ENCODE assay signal across 8 cellular contexts in genomic region chr11:56841210-56841810, GRCh38.
DNase-seq lines count a peak whose midpoint lies in the region; ATAC-seq, FAIRE-seq and TF ChIP-seq lines count a peak whose summit lies in the region.

No MANE protein-coding gene starts in this region.

- peak; percentile 96 for TF ChIP-seq RAD21 in SK-N-SH (IDR thresholded peaks at IDR 0.05; ENCODE audit: low read length)

- H3F3A ChIP-seq in SK-N-SH (replicated peaks; ENCODE audit: insufficient read depth), result no peaks in the 10 kb centered on the region

- no peaks in the 10 kb centered on the region for H3K9me3 ChIP-seq in SK-N-SH
- no peaks in the 10 kb centered on the region for H3K9me3 ChIP-seq in endothelial cell of umbilical vein (replicated peaks; ENCODE audit: control insufficient read depth, insufficient read depth, low read length)

- peak; percentile 83 for ATAC-seq in GM19035 (IDR thresholded peaks at IDR 0.05; ENCODE audit: unreplicated experiment)
- ATAC-seq in GM19463 (IDR thresholded peaks at IDR 0.05; ENCODE audit: unreplicated experiment), result no peak

- H3K4me3 ChIP-seq in SK-N-SH (ENCODE audit: low read depth in 2 of 2, low read length in 1 of 2) (no peak overlapping the region; a peak in 1 of 4 replicates), endothelial cell of umbilical vein (replicated peaks in 1 of 3; ENCODE audit: insufficient read depth in 1 of 3, low read depth in 1 of 3, low read length in 3 of 3) (no peak overlapping the region)

- no peaks in the 10 kb centered on the region for H3K36me3 Mint-ChIP-seq in mesothelial cell of epicardium

- no peak overlapping the region for H3K4me2 ChIP-seq in SK-N-SH
- no peak overlapping the region for H3K4me2 ChIP-seq in endothelial cell of umbilical vein (ENCODE audit: insufficient read depth, low read length)

- H3K79me2 ChIP-seq in SK-N-SH (ENCODE audit: insufficient read depth), result no peaks in the 10 kb centered on the region
- H3K79me2 ChIP-seq in endothelial cell of umbilical vein (ENCODE audit: control insufficient read depth, insufficient read depth, low read length), result no peaks in the 10 kb centered on the region

- H3K27me3 Mint-ChIP-seq in mesothelial cell of epicardium (ENCODE audit: low read depth), result peaks cover 18% of the 10 kb centered on the region

- no peaks in the 10 kb centered on the region for H3K4me1 Mint-ChIP-seq in mesothelial cell of epicardium

- intact Hi-C loops in endothelial cell of umbilical vein (cut with micrococcal nuclease), result loop anchor here (1.0 to 10.0 kb wide), 6 partner anchors 163 to 499 kb away; no protein-coding TSS in a partner anchor

- no peaks in the 10 kb centered on the region for H3K9me1 ChIP-seq in endothelial cell of umbilical vein (replicated peaks; ENCODE audit: control insufficient read depth, extremely low read depth, insufficient read depth, low read length)

- dilution Hi-C loops in endothelial cell of umbilical vein (cut with MboI; ENCODE audit: extremely low pct_ligation_motif_present, low sequenced_read_pairs), result no loop called here

- peaks cover 0 to 4% of the 10 kb centered on the region in 2 experiments; a peak in 2 of 4 replicates for H3K4me1 ChIP-seq in SK-N-SH (ENCODE audit: control insufficient read depth in 1 of 2, insufficient read depth in 2 of 2, low read depth in 1 of 2, low read length in 1 of 2)
- no peaks in the 10 kb centered on the region for H3K4me1 ChIP-seq in endothelial cell of umbilical vein (ENCODE audit: control insufficient read depth, extremely low read depth, insufficient read depth, low read length)

- WGBS in SK-N-SH (ENCODE audit: low lambda C conversion rate), result 11% methylated on average over 8 of the region's 8 CpGs

- TF ChIP-seq EP300 in SK-N-SH (IDR thresholded peaks at IDR 0.05; ENCODE audit: borderline replicate concordance in 1 of 2, low read depth in 1 of 2, low read length in 1 of 2), result no peak

- DNase-seq in D721Med (ENCODE audit: insufficient read length, low spot score), result no peak
- peak; percentile 63 for DNase-seq in LoVo (ENCODE audit: low spot score)
- DNase-seq in SK-N-SH, result peak; percentile 60
- DNase-seq in endothelial cell of umbilical vein (ENCODE audit: low read depth, low spot score), result peak; percentile 64
- peak in 1 of 2 experiments; percentile 64 for DNase-seq in mesothelial cell of epicardium (ENCODE audit: low spot score in 2 of 2, unreplicated experiment in 2 of 2)
- DNase-seq in cerebellar nuclear complex (lab: John Stamatoyannopoulos, UW), result no peak

- H3K36me3 ChIP-seq in SK-N-SH (replicated peaks in 1 of 2; ENCODE audit: control insufficient read depth in 1 of 2, insufficient read depth in 2 of 2, low read length in 1 of 2), result no peaks in the 10 kb centered on the region
- H3K36me3 ChIP-seq in endothelial cell of umbilical vein (ENCODE audit: control insufficient read depth in 2 of 2, extremely low read depth in 1 of 2, insufficient read depth in 2 of 2, low read length in 2 of 2), result no peaks in the 10 kb centered on the region

- H3K27ac Mint-ChIP-seq in mesothelial cell of epicardium, result no peak overlapping the region

- POLR2A ChIA-PET in SK-N-SH (lab: Yijun Ruan, JAX), result interaction anchor here (0.6 to 0.9 kb wide), 2 partner anchors 408 to 411 kb away, joined by 3 read pairs; no protein-coding TSS in a partner anchor
- POLR2A ChIA-PET in endothelial cell of umbilical vein (lab: Charles Lee), result no interaction called here

- H2AFZ ChIP-seq in SK-N-SH (ENCODE audit: low read depth) (0 out of 2 replicates have a peak overlapping the region, but pooled peaks have one; percentile 11), endothelial cell of umbilical vein (ENCODE audit: low read depth, low read length) (no peak overlapping the region)

- H4K20me1 ChIP-seq in SK-N-SH (ENCODE audit: insufficient read depth) (no peaks in the 10 kb centered on the region), endothelial cell of umbilical vein (replicated peaks; ENCODE audit: control insufficient read depth, extremely low read depth, insufficient read depth, low read length) (no peaks in the 10 kb centered on the region)

- no peak for TF ChIP-seq POLR2A in endothelial cell of umbilical vein (IDR thresholded peaks at IDR 0.05; ENCODE audit: low read depth, low read length)

- no peaks in the 10 kb centered on the region for H3K9me3 Mint-ChIP-seq in mesothelial cell of epicardium

- no peaks in the 10 kb centered on the region for H3K9me2 ChIP-seq in SK-N-SH

- H3K9ac ChIP-seq in SK-N-SH (no peak overlapping the region), endothelial cell of umbilical vein (replicated peaks; ENCODE audit: extremely low read depth, insufficient read depth, low read length) (no peak overlapping the region)

- FAIRE-seq in D721Med (lab: Jason Lieb, UNC) (no peak), endothelial cell of umbilical vein (lab: Jason Lieb, UNC) (peak; percentile 94)

- peak overlapping the region in 1 of 2 experiments; percentile 94; a peak in 2 of 4 replicates for H3K27ac ChIP-seq in SK-N-SH (ENCODE audit: low read depth in 2 of 2, low read length in 1 of 2)
- no peak overlapping the region for H3K27ac ChIP-seq in endothelial cell of umbilical vein (ENCODE audit: insufficient read depth, low read depth, low read length)

- TF ChIP-seq CTCF in D721Med (IDR thresholded peaks at IDR 0.05; ENCODE audit: insufficient read depth, missing control alignments), result peak; percentile 80
- peak; percentile 79 for TF ChIP-seq CTCF in SK-N-SH (IDR thresholded peaks at IDR 0.05)
- TF ChIP-seq CTCF in endothelial cell of umbilical vein (IDR thresholded peaks at IDR 0.05; ENCODE audit: extremely low read depth in 1 of 2, insufficient read depth in 1 of 2, low read depth in 1 of 2, low read length in 2 of 2), result peak; percentile 44 to 64
- peak; percentile 75 for TF ChIP-seq CTCF in mesothelial cell of epicardium (IDR thresholded peaks at IDR 0.05; ENCODE audit: unreplicated experiment)

- no TSS peak for BruUV-seq in endothelial cell of umbilical vein (replicated peaks; lab: Mats Ljungman, UMichigan)

- H3K27me3 ChIP-seq in SK-N-SH (ENCODE audit: insufficient read depth) (no peaks in the 10 kb centered on the region), endothelial cell of umbilical vein (ENCODE audit: control insufficient read depth in 2 of 2, insufficient read depth in 2 of 2, low read length in 2 of 2) (no peaks in the 10 kb centered on the region)

- no peak overlapping the region for H3K4me3 Mint-ChIP-seq in mesothelial cell of epicardium

- CTCF ChIA-PET in SK-N-SH (lab: Yijun Ruan, JAX), result interaction anchor here (0.6 to 14.0 kb wide), 72 partner anchors 8 to 509 kb away, joined by 3 to 491 read pairs (median 5); partner anchors contain the start of gene P2RX3
- CTCF ChIA-PET in endothelial cell of umbilical vein (lab: Charles Lee), result interaction anchor here (0.6 to 2.8 kb wide), 21 partner anchors 10 to 801 kb away, joined by 3 to 197 read pairs (median 4); partner anchors contain the start of genes SSRP1 and TNKS1BP1

TF ChIP-seq in SK-N-SH, 30 proteins besides CTCF, POLR2A, EP300 and RAD21 (continues in another document):
- TF ChIP-seq SMC3 (IDR thresholded peaks at IDR 0.05; ENCODE audit: low read depth, low read length) (peak; percentile 92), MXI1 (IDR thresholded peaks at IDR 0.05; ENCODE audit: low read depth, low read length) (peak; percentile 27; the same call in 1 of the 2 replicates), NRF1 (IDR thresholded peaks at IDR 0.05; ENCODE audit: low read depth, low read length) (0 out of 2 replicates have a peak, but pooled peaks have one; percentile 8), SIN3A (IDR thresholded peaks at IDR 0.05; ENCODE audit: borderline replicate concordance, low read depth, low read length) (no peak), ZBTB33 (IDR thresholded peaks at IDR 0.05; ENCODE audit: borderline replicate concordance, low read depth) (no peak)

TF ChIP-seq in endothelial cell of umbilical vein, 7 proteins besides CTCF, POLR2A, EP300 and RAD21:
- TF ChIP-seq MAX (IDR thresholded peaks at IDR 0.05; ENCODE audit: insufficient read depth, insufficient read length), result no peak
- TF ChIP-seq JUN (IDR thresholded peaks at IDR 0.05; ENCODE audit: borderline replicate concordance, insufficient read depth, insufficient read length, low read depth), result no peak
- TF ChIP-seq POLR2AphosphoS5 (IDR thresholded peaks at IDR 0.05; ENCODE audit: insufficient read depth, low read depth, low read length), result no peak
- no peak for TF ChIP-seq GATA2 (IDR thresholded peaks at IDR 0.05; ENCODE audit: insufficient read depth, insufficient read length, low read depth, low read length)
- TF ChIP-seq EZH2 (IDR thresholded peaks at IDR 0.05; ENCODE audit: borderline replicate concordance, low read depth, low read length, severe bottlenecking), result no peak
- TF ChIP-seq FOS (IDR thresholded peaks at IDR 0.05; ENCODE audit: borderline replicate concordance, insufficient read depth, low read length), result no peak
- no peak for TF ChIP-seq MYC (IDR thresholded peaks at IDR 0.05; ENCODE audit: low read depth, low read length)

Comparison
In these comparisons a context has a peak if more than half of its experiments do, and no peak if none do; other contexts are left out.
1. DNase-seq: peak in LoVo (single experiment), SK-N-SH (single experiment) and endothelial cell of umbilical vein (single experiment); none in D721Med (single experiment) and cerebellar nuclear complex (0 of 2).
2. Peak in every context shown above with its lines, with median percentiles within 50 percentile points of each other: CTCF ChIP-seq.